24 cellular contexts compared by ENCODE assay signal in the genomic region with DNA sequence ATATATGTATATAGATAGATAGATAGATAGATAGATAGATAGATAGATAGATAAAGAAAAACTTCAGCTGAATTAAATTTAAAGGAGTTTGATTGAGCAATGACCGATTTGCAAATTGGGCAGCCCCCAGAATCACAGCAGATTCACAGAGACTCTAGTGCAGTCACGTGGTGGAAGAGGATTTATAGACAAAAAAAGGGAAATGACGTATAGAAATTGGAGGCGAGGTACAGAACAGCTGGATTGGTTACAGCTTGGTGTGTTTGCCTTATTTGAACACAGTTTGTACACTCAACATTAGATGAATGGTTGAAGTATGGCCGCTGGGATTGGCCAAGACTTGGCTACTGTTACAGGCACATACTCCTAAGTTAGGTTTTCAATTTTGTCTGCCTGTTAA.
"Had no signal": no experiment of that assay in that cellular context is flagged by ENCODE, and none has a peak within 500 bp of the region (broad histone marks: within the 10 kb centered on the region; RNA-seq: fewer than 3 reads in every experiment).

No MANE protein-coding gene starts in this region.

- H3K27me3 ChIP-seq: esophagus squamous epithelium, heart right ventricle, sigmoid colon, stomach, thyroid gland had no signal

- H3K9me3 ChIP-seq: esophagus squamous epithelium, heart right ventricle, left lung, prostate gland, sigmoid colon, stomach, thyroid gland had no signal

- DNase-seq: dermis blood vessel endothelial cell; effector memory CD4-positive, alpha-beta T cell; erythroblast; esophagus squamous epithelium; foreskin melanocyte; glutamatergic neuron; heart right ventricle; hippocampal formation; left cardiac atrium; left lung; mesendoderm; midbrain; naive thymus-derived CD4-positive, alpha-beta T cell; nephron progenitor cell; nucleus accumbens; right cardiac atrium; sigmoid colon; stimulated activated CD4-positive, alpha-beta T cell treated with anti-CD3 and anti-CD28 coated beads, Interleukin-2, amount 100 ng/mL, for 24 hours; stimulated activated CD4-positive, alpha-beta T cell treated with anti-CD3 and anti-CD28 coated beads, Interleukin-4, amount 100 ng/mL, for 24 hours; stimulated activated naive CD4-positive, alpha-beta T cell treated with Interleukin-2 at 50 U/mL for 16 hours; stomach; thyroid gland had no signal

- H3K36me3 ChIP-seq: esophagus squamous epithelium, heart right ventricle, left lung, prostate gland, sigmoid colon, stomach, thyroid gland had no signal

- H3K4me1 ChIP-seq: esophagus squamous epithelium, left lung, prostate gland, sigmoid colon, stomach, thyroid gland had no signal

- H3K27ac ChIP-seq: coronary artery, esophagus squamous epithelium, heart right ventricle, left lung, prostate gland, sigmoid colon, stomach, thyroid gland had no signal

- H3K4me3 ChIP-seq: coronary artery, esophagus squamous epithelium, heart right ventricle, left lung, prostate gland, sigmoid colon, stomach, thyroid gland had no signal
